ENCODE assay signal across 1 cellular context in genomic region chr12:111607239-111607638, GRCh38.
TF ChIP-seq lines count a peak whose summit lies in the region.

No MANE protein-coding gene starts in this region.

TF ChIP-seq in GM23338, 12 proteins besides CTCF, POLR2A, EP300 and RAD21:
- TF ChIP-seq ZNF462 (CRISPR knock-in tag; IDR thresholded peaks at IDR 0.05) (no peak), ETS1 (IDR thresholded peaks at IDR 0.05) (no peak), POLR2AphosphoS5 (IDR thresholded peaks at IDR 0.05; ENCODE audit: low read depth) (no peak), JUNB (IDR thresholded peaks at IDR 0.05; ENCODE audit: unreplicated experiment) (no peak), STAT1 (IDR thresholded peaks at IDR 0.05; ENCODE audit: unreplicated experiment) (no peak), ZNF331 (CRISPR knock-in tag; IDR thresholded peaks at IDR 0.05; ENCODE audit: low read depth) (no peak), EZH2phosphoT487 (IDR thresholded peaks at IDR 0.05; ENCODE audit: unreplicated experiment) (no peak), REST (IDR thresholded peaks at IDR 0.05; ENCODE audit: unreplicated experiment) (no peak), CREB1 (CRISPR knock-in tag; IDR thresholded peaks at IDR 0.05; ENCODE audit: low read depth) (no peak), ZNF114 (CRISPR knock-in tag; IDR thresholded peaks at IDR 0.05) (no peak), NANOG (IDR thresholded peaks at IDR 0.05; ENCODE audit: borderline replicate concordance) (no peak), EZH2 (IDR thresholded peaks at IDR 0.05; ENCODE audit: low read depth, unreplicated experiment) (no peak)
TF ChIP-seq in GM23338: peak in this region for 0.
